Comparison of ENCODE assay signal across 6 cellular contexts in genomic region chr6:31972709-31973350, GRCh38. TPM values are rescaled to one million over a fixed set of nuclear protein-coding genes. Genes with fewer than 3 reads are reported as not detected.
DNase-seq lines count a peak whose midpoint lies in the region; ATAC-seq and TF ChIP-seq lines count a peak whose summit lies in the region.

No MANE protein-coding gene starts in this region.

- H3K4me2 ChIP-seq in MM.1S (ENCODE audit: low read depth, low read length) (peak overlapping the region; percentile 98), smooth muscle cell (peak overlapping the region; percentile 97)

- no peak for DNase-seq in MM.1S
- DNase-seq in erythroblast (lab: John Stamatoyannopoulos, UW) = peak; percentile 47 to 60
- no peak for DNase-seq in smooth muscle cell (lab: John Stamatoyannopoulos, UW; ENCODE audit: unreplicated experiment)
- DNase-seq in central memory CD4-positive, alpha-beta T cell = no peak

- peaks cover 27% of the 10 kb centered on the region for H3K4me1 ChIP-seq in ACC112 (ENCODE audit: control insufficient read depth, insufficient read depth, low read length, unreplicated experiment)
- peaks cover 6% of the 10 kb centered on the region; the same call in 1 of the 2 replicates for H3K4me1 ChIP-seq in MM.1S (ENCODE audit: low read length)
- H3K4me1 ChIP-seq in smooth muscle cell (ENCODE audit: low read depth) = peaks cover 14% of the 10 kb centered on the region

- H3K9me3 ChIP-seq in MM.1S (replicated peaks; ENCODE audit: insufficient read depth, low read length) (no peaks in the 10 kb centered on the region), smooth muscle cell (replicated peaks; ENCODE audit: low read depth) (no peaks in the 10 kb centered on the region)

- H3F3A ChIP-seq in MM.1S (ENCODE audit: insufficient read depth, low read length) (peaks cover 11% of the 10 kb centered on the region), smooth muscle cell (ENCODE audit: low read depth) (no peaks in the 10 kb centered on the region)

- H2AFZ ChIP-seq in ACC112 (ENCODE audit: low read length, unreplicated experiment) (peak overlapping the region; percentile 4), MM.1S (ENCODE audit: low read length) (peak overlapping the region; percentile 90), smooth muscle cell (ENCODE audit: low read depth) (peak overlapping the region; percentile 54)

- H3K79me2 ChIP-seq in ACC112 (ENCODE audit: control insufficient read depth, insufficient read depth, low read length, unreplicated experiment) = peaks cover 27% of the 10 kb centered on the region
- peaks cover 25% of the 10 kb centered on the region for H3K79me2 ChIP-seq in MM.1S (ENCODE audit: low read length)
- H3K79me2 ChIP-seq in smooth muscle cell (ENCODE audit: low read depth) = peaks cover 24% of the 10 kb centered on the region

- H3K27me3 ChIP-seq in ACC112 (ENCODE audit: insufficient read depth, low read length) (no peaks in the 10 kb centered on the region), MM.1S (replicated peaks; ENCODE audit: insufficient read depth, low read length) (no peaks in the 10 kb centered on the region), smooth muscle cell (ENCODE audit: low read depth) (no peaks in the 10 kb centered on the region)

- TF ChIP-seq CTCF in MM.1S (IDR thresholded peaks at IDR 0.05; ENCODE audit: low read length) (no peak), smooth muscle cell (IDR thresholded peaks at IDR 0.05; ENCODE audit: borderline replicate concordance, insufficient read depth, poor library complexity, severe bottlenecking) (no peak)

- no peaks in the 10 kb centered on the region for H3K9me2 ChIP-seq in MM.1S (replicated peaks; ENCODE audit: insufficient read depth, low read length)

- no peaks in the 10 kb centered on the region for H3K36me3 ChIP-seq in ACC112 (ENCODE audit: insufficient read depth, low read length)
- H3K36me3 ChIP-seq in MM.1S (replicated peaks; ENCODE audit: insufficient read depth, low read length) = no peaks in the 10 kb centered on the region
- H3K36me3 ChIP-seq in smooth muscle cell (ENCODE audit: low read depth) = no peaks in the 10 kb centered on the region

- H3K4me3 ChIP-seq in ACC112 (ENCODE audit: low read depth, low read length) (peak overlapping the region; percentile 89), MM.1S (ENCODE audit: low read length) (peak overlapping the region; percentile 88), smooth muscle cell (peak overlapping the region; percentile 60)

- peak overlapping the region; percentile 90 for H3K27ac ChIP-seq in ACC112 (ENCODE audit: low read depth, low read length)
- H3K27ac ChIP-seq in MM.1S (ENCODE audit: low read length) = peak overlapping the region; percentile 89
- peak overlapping the region; percentile 96 for H3K27ac ChIP-seq in smooth muscle cell (ENCODE audit: low read depth)

- H4K20me1 ChIP-seq in MM.1S (ENCODE audit: insufficient read depth, low read length) = no peaks in the 10 kb centered on the region
- H4K20me1 ChIP-seq in smooth muscle cell (ENCODE audit: low read depth) = no peaks in the 10 kb centered on the region

- ATAC-seq in HG02642 (IDR thresholded peaks at IDR 0.05; ENCODE audit: poor library complexity, unreplicated experiment) = no peak

- 16% methylated on average over 19 of the region's 19 CpGs for WGBS in smooth muscle cell (ENCODE audit: low lambda C conversion rate)

- H3K9ac ChIP-seq in MM.1S (ENCODE audit: low read length) = peak overlapping the region; percentile 94
- H3K9ac ChIP-seq in smooth muscle cell (ENCODE audit: low read depth) = peak overlapping the region; percentile 94

- peak; percentile 60 for TF ChIP-seq POLR2A in erythroblast (IDR thresholded peaks at IDR 0.05; ENCODE audit: low read length)

RNA-seq across cellular contexts. Expression of gene DXO, which starts 0.9 kb away (rescaled TPM):
- 7.8 and 11.0 TPM in 2 replicates for total RNA-seq in smooth muscle cell
- 21.9 and 23.5 TPM in 2 replicates for polyA plus RNA-seq in smooth muscle cell

RNA-seq across cellular contexts. Expression of gene C4A, which starts 9.0 kb away (rescaled TPM):
- total RNA-seq in smooth muscle cell = 2.8 and 4.6 TPM in 2 replicates
- 1.7 and 4.4 TPM in 2 replicates for polyA plus RNA-seq in smooth muscle cell

RNA-seq across cellular contexts. Expression of gene SKIC2, which starts 13.9 kb away (rescaled TPM):
- total RNA-seq in smooth muscle cell = 24.6 and 27.6 TPM in 2 replicates
- polyA plus RNA-seq in smooth muscle cell = 55.0 and 56.0 TPM in 2 replicates

RNA-seq across cellular contexts. Expression of gene NELFE, which starts 14.1 kb away (rescaled TPM):
- total RNA-seq in smooth muscle cell = 78.6 and 91.5 TPM in 2 replicates
- polyA plus RNA-seq in smooth muscle cell = 125 and 134 TPM in 2 replicates

RNA-seq across cellular contexts. Expression of gene CFB, which starts 26.9 kb away (rescaled TPM):
- not detected in 2 replicates for total RNA-seq in smooth muscle cell
- polyA plus RNA-seq in smooth muscle cell = 2.3 and 4.1 TPM in 2 replicates

Comparison
In these comparisons a context has a peak if more than half of its experiments do, and no peak if none do; other contexts are left out.
1. H2AFZ ChIP-seq: peak in every context shown above with its lines; median percentile 90 in MM.1S; 54 in smooth muscle cell; 4 in ACC112.
2. DNase-seq: peak in erythroblast (2 of 2); none in MM.1S (single experiment), smooth muscle cell (single experiment) and central memory CD4-positive, alpha-beta T cell (single experiment).
3. Peak in every context shown above with its lines, with median percentiles within 50 percentile points of each other: H3K27ac ChIP-seq and H3K4me3 ChIP-seq.